8 cellular contexts compared by ENCODE assay signal in the genomic region with DNA sequence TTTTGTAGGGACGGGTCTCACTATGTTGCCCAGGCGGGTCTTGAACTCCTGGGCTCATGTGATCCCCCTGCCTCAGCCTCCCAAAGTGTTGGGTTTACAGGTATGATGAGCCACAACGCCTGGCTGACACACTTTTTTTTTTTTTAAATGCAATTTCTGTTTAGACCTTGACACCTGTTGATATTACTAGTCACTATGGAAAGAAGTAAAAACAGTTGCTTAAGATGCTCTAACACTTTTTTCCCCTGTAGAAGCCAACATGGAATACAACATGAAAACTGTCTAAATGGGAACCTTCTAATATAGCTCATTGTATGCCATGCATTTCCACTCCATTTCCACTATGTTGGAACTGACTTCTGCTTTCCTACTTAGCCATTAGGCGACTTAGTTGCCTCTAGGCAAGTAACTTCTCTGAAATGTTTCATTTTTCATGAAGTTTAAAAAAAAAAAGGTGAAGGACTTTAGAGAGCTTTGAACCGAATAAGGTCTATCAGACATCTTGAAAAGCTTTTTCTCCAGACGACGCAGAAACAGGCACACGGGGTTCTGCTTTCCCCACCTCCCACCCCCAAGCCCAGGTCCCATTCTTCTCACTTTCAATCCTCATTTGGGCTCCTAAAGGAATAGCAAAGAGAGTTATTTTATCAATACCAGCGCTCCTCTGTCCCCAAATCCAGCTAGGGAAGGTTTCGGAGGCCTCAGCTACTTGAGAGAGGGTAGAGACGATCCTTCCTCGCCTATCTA. TPM values are rescaled to one million over a fixed set of nuclear protein-coding genes. Genes with fewer than 3 reads are reported as not detected.
DNase-seq lines count a peak whose midpoint lies in the region; ATAC-seq and TF ChIP-seq lines count a peak whose summit lies in the region.

No MANE protein-coding gene starts in this region.

- H3K36me3 ChIP-seq in gastrocnemius medialis: no peaks in the 10 kb centered on the region

- H3K4me3 ChIP-seq in HL-60 (replicated peaks; ENCODE audit: insufficient read depth, low read length) (peak overlapping the region; percentile 78), gastrocnemius medialis (peak overlapping the region; percentile 82 to 97 (median 94))

- peaks cover 28% of the 10 kb centered on the region for H3K36me3 Mint-ChIP-seq in activated CD4-positive, alpha-beta T cell treated with anti-CD3 and anti-CD28 coated beads, Interleukin-2, amount 10 ng/mL, durations not matched to agents 24 days and 14 days (ENCODE audit: low read depth)
- peaks cover 31% of the 10 kb centered on the region for H3K36me3 Mint-ChIP-seq in activated CD4-positive, alpha-beta memory T cell treated with anti-CD3 and anti-CD28 coated beads, Interleukin-2, amount 10 ng/mL, durations not matched to agents 7 days and 5 days (ENCODE audit: low read depth)

- no peak for DNase-seq in activated CD4-positive, alpha-beta T cell treated with anti-CD3 and anti-CD28 coated beads, Interleukin-2, amount 10 ng/mL, durations not matched to agents 24 days and 14 days
- no peak for DNase-seq in activated CD4-positive, alpha-beta T cell treated with anti-CD3 and anti-CD28 coated beads for 1 hour
- DNase-seq in HL-60 (ENCODE audit: low read depth in 1 of 2, low spot score in 1 of 2) (peak in 1 of 2 experiments; percentile 23), left ventricle myocardium superior (no peak), gastrocnemius medialis (no peak), mucosa of gallbladder (ENCODE audit: low spot score) (no peak), posterior cingulate gyrus (no peak)
- DNase-seq in activated CD4-positive, alpha-beta memory T cell treated with anti-CD3 and anti-CD28 coated beads, Interleukin-2, amount 10 ng/mL, durations not matched to agents 7 days and 5 days: no peak

- no peaks in the 10 kb centered on the region for H3K27me3 Mint-ChIP-seq in activated CD4-positive, alpha-beta T cell treated with anti-CD3 and anti-CD28 coated beads, Interleukin-2, amount 10 ng/mL, durations not matched to agents 24 days and 14 days
- no peaks in the 10 kb centered on the region for H3K27me3 Mint-ChIP-seq in activated CD4-positive, alpha-beta memory T cell treated with anti-CD3 and anti-CD28 coated beads, Interleukin-2, amount 10 ng/mL, durations not matched to agents 7 days and 5 days

- POLR2A ChIA-PET in activated CD4-positive, alpha-beta memory T cell treated with anti-CD3 and anti-CD28 coated beads, Interleukin-2, amount 10 ng/mL, durations not matched to agents 7 days and 5 days (lab: Charles Lee): interaction anchor here (0.6 to 2.7 kb wide), 30 partner anchors 9 to 673 kb away, joined by 3 to 51 read pairs (median 4); a partner anchor contains a TSS

- H3K27ac Mint-ChIP-seq in activated CD4-positive, alpha-beta T cell treated with anti-CD3 and anti-CD28 coated beads, Interleukin-2, amount 10 ng/mL, durations not matched to agents 24 days and 14 days: peak overlapping the region; percentile 99
- peak overlapping the region; percentile 97 for H3K27ac Mint-ChIP-seq in activated CD4-positive, alpha-beta memory T cell treated with anti-CD3 and anti-CD28 coated beads, Interleukin-2, amount 10 ng/mL, durations not matched to agents 7 days and 5 days

- TF ChIP-seq POLR2A in gastrocnemius medialis (IDR thresholded peaks at IDR 0.05): no peak

- no peaks in the 10 kb centered on the region for H3K9me3 Mint-ChIP-seq in activated CD4-positive, alpha-beta T cell treated with anti-CD3 and anti-CD28 coated beads, Interleukin-2, amount 10 ng/mL, durations not matched to agents 24 days and 14 days
- H3K9me3 Mint-ChIP-seq in activated CD4-positive, alpha-beta memory T cell treated with anti-CD3 and anti-CD28 coated beads, Interleukin-2, amount 10 ng/mL, durations not matched to agents 7 days and 5 days: no peaks in the 10 kb centered on the region

- ATAC-seq in left ventricle myocardium superior (peak; percentile 3), gastrocnemius medialis (no peak)

- TF ChIP-seq CTCF in HL-60 (IDR thresholded peaks at IDR 0.05; ENCODE audit: insufficient read depth, low read length): no peak
- no peak for TF ChIP-seq CTCF in gastrocnemius medialis (IDR thresholded peaks at IDR 0.05 in 4 of 5, conservative IDR thresholded peaks at IDR 0.05 in 1 of 5)

- H3K27ac ChIP-seq in HL-60 (replicated peaks) (peak overlapping the region; percentile 97), gastrocnemius medialis (peak overlapping the region; percentile 95 to 98 (median 96))

- H3K4me1 ChIP-seq in gastrocnemius medialis: peaks cover 16 to 31% of the 10 kb centered on the region in 2 donors

- in situ Hi-C loops in gastrocnemius medialis (cut with MboI; ENCODE audit: low sequenced_read_pairs in 4 of 4): no loop called here

- no peaks in the 10 kb centered on the region for H3K9me3 ChIP-seq in gastrocnemius medialis

- intact Hi-C loops in activated CD4-positive, alpha-beta T cell treated with anti-CD3 and anti-CD28 coated beads, Interleukin-2, amount 10 ng/mL, durations not matched to agents 24 days and 14 days (cut with micrococcal nuclease): loop anchor here (2.0 to 10.0 kb wide), 8 partner anchors 164 to 530 kb away; a partner anchor contains a TSS
- intact Hi-C loops in left ventricle myocardium superior (cut with micrococcal nuclease) (no loop called here), gastrocnemius medialis (cut with DNase I; ENCODE audit: low total_unique reads) (loop anchor here (2.0 to 10.0 kb wide), 6 partner anchors 183 to 1072 kb away; a partner anchor contains a TSS), posterior cingulate gyrus (cut with DNase I) (loop anchor here (5.0 kb wide), 3 partner anchors 163 to 502 kb away; a partner anchor contains a TSS)

- H3K27me3 ChIP-seq in HL-60 (ENCODE audit: insufficient read depth, poor library complexity, severe bottlenecking) (no peaks in the 10 kb centered on the region), gastrocnemius medialis (no peaks in the 10 kb centered on the region)

- H3K4me3 Mint-ChIP-seq in activated CD4-positive, alpha-beta T cell treated with anti-CD3 and anti-CD28 coated beads, Interleukin-2, amount 10 ng/mL, durations not matched to agents 24 days and 14 days: peak overlapping the region; percentile 99
- peak overlapping the region; percentile 99 for H3K4me3 Mint-ChIP-seq in activated CD4-positive, alpha-beta memory T cell treated with anti-CD3 and anti-CD28 coated beads, Interleukin-2, amount 10 ng/mL, durations not matched to agents 7 days and 5 days

- CTCF ChIA-PET in activated CD4-positive, alpha-beta memory T cell treated with anti-CD3 and anti-CD28 coated beads, Interleukin-2, amount 10 ng/mL, durations not matched to agents 7 days and 5 days (lab: Charles Lee): interaction anchor here (0.5 to 2.6 kb wide), 6 partner anchors 9 to 501 kb away, joined by 3 to 19 read pairs (median 4); a partner anchor contains a TSS

- peaks cover 15% of the 10 kb centered on the region for H3K4me1 Mint-ChIP-seq in activated CD4-positive, alpha-beta T cell treated with anti-CD3 and anti-CD28 coated beads, Interleukin-2, amount 10 ng/mL, durations not matched to agents 24 days and 14 days
- peaks cover 18% of the 10 kb centered on the region for H3K4me1 Mint-ChIP-seq in activated CD4-positive, alpha-beta memory T cell treated with anti-CD3 and anti-CD28 coated beads, Interleukin-2, amount 10 ng/mL, durations not matched to agents 7 days and 5 days

RNA-seq across cellular contexts. Expression of a gene that starts 0.6 kb away (rescaled TPM):
- 100 and 107 TPM in 2 replicates for total RNA-seq in activated CD4-positive, alpha-beta T cell treated with anti-CD3 and anti-CD28 coated beads, Interleukin-2, amount 10 ng/mL, durations not matched to agents 24 days and 14 days
- total RNA-seq in activated CD4-positive, alpha-beta memory T cell treated with anti-CD3 and anti-CD28 coated beads, Interleukin-2, amount 10 ng/mL, durations not matched to agents 7 days and 5 days: 100 to 1,000 TPM; 100 to 104 TPM
- total RNA-seq in left ventricle myocardium superior: 38.3 TPM
- 10 to 100 TPM; 26.8 to 59.1 (median 37.9) TPM for total RNA-seq in gastrocnemius medialis
- 58.1 TPM for total RNA-seq in mucosa of gallbladder
